In genomic region chr2:226174390-226174789, GRCh38 we compare ENCODE assay signal across 8 cellular contexts.
"Had no signal": no experiment of that assay in that cellular context is flagged by ENCODE, and none has a peak within 500 bp of the region (broad histone marks: within the 10 kb centered on the region; RNA-seq: fewer than 3 reads in every experiment).

No MANE protein-coding gene starts in this region.

- DNase-seq: H7, HCEC 1CT, HFFc6, Karpas-422, KBM-7 had no signal

- FAIRE-seq: HTR-8/SVneo had no signal

- H3K4me3 ChIP-seq: GM23338 had no signal

- H3K27ac ChIP-seq: KMS-11 had no signal

- H3K4me2 ChIP-seq: GM23338, KMS-11 had no signal

- H3K9ac ChIP-seq: KMS-11 had no signal

- ATAC-seq: GM23338 had no signal

- H2AFZ ChIP-seq: GM23338 had no signal
